In the genomic region with DNA sequence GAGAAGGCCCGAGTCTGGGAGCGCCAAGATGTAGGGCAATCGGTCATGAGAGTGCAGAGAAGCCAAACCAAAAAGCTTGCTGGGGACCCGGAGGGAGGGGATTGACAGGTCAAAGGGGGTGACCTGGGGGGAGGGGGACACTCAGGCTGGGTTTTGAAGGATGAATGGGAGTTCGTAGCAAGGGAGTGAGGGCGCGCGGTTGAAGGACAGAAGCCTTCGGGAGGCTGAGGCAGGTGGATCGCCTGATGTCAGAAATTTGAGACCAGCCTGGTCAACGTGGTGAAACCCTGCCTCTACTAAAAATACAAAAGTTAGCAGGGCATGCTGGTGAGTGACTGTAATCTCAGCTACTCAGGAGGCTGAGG, we compare ENCODE assay signal across 9 cellular contexts. TPM values are rescaled to one million over a fixed set of nuclear protein-coding genes. Genes with fewer than 3 reads are reported as not detected.
DNase-seq lines count a peak whose midpoint lies in the region; ATAC-seq, FAIRE-seq and TF ChIP-seq lines count a peak whose summit lies in the region.
"Not testable (repeated sequence)": the region's sequence is repeated elsewhere in the genome, so short reads cannot be mapped to it uniquely, and the experiment has no call there.
"Had no signal": no experiment of that assay in that cellular context is flagged by ENCODE, and none has a peak within 500 bp of the region (broad histone marks: within the 10 kb centered on the region; RNA-seq: fewer than 3 reads in every experiment).

No MANE protein-coding gene starts in this region.

- not testable (repeated sequence) for H3K27ac ChIP-seq in CD4-positive, alpha-beta T cell (ENCODE audit: low read depth, low read length); HUES64 (ENCODE audit: low read depth, low read length)
- H3K27ac ChIP-seq in angular gyrus (ENCODE audit: low read depth, low read length) (peak overlapping the region; percentile 80), HepG2 (ENCODE audit: extremely low read length, insufficient read depth, low read length) (peak overlapping the region; percentile 43), pancreas (peak overlapping the region in 3 of 4 donors; percentile 0 to 72 (median 55)), thyroid gland (peak overlapping the region in 2 of 3 donors; percentile 42 to 58)

- H2AFZ ChIP-seq in HepG2 (ENCODE audit: low read length) = not testable (repeated sequence)

- ATAC-seq in CD4-positive, alpha-beta T cell (ENCODE audit: poor library complexity); HepG2; pancreas: not testable (repeated sequence)

- TF ChIP-seq EP300 in HepG2 (IDR thresholded peaks at IDR 0.05; ENCODE audit: low read depth in 2 of 2, low read length in 2 of 2); HepG2 (CRISPR knock-in tag; IDR thresholded peaks at IDR 0.05; ENCODE audit: borderline replicate concordance): not testable (repeated sequence)

- in situ Hi-C loops in HepG2 (cut with HindIII; ENCODE audit: extremely low pct_ligation_motif_present, low pct_unique_long_range_greater_than_20kb) = not testable (repeated sequence)

- H3K4me1 Mint-ChIP-seq in CD4-positive, alpha-beta T cell (ENCODE audit: low read depth) = not testable (repeated sequence)
- H3K4me1 Mint-ChIP-seq in T-helper 2 cell treated with Interferon-gamma antibody and Interleukin-4, amounts not matched to agents 5 μg/mL and 100 μg/mL, for 36 hours (ENCODE audit: low read depth) = peaks cover 15% of the 10 kb centered on the region

- not testable (repeated sequence) for H4K20me1 ChIP-seq in HepG2 (ENCODE audit: insufficient read depth, low read length)

- DNase-seq in CD4-positive, alpha-beta T cell; T-helper 2 cell treated with Interferon-gamma antibody and Interleukin-4, amounts not matched to agents 5 μg/mL and 100 μg/mL, for 36 hours (ENCODE audit: low spot score); epithelial cell of proximal tubule (ENCODE audit: low read depth); HepG2 (ENCODE audit: low spot score); thyroid gland: not testable (repeated sequence)
- DNase-seq in pancreas = peak in 2 of 6 donors; percentile 27 to 36

- H3K9ac ChIP-seq in HUES64 (ENCODE audit: low read depth, low read length) = peak overlapping the region; percentile 72; the same call in 1 of the 2 replicates
- peak overlapping the region; percentile 62 for H3K9ac ChIP-seq in HepG2 (ENCODE audit: insufficient read depth, low read depth, low read length)

- H3K9me3 ChIP-seq in CD4-positive, alpha-beta T cell (ENCODE audit: control insufficient read depth, low read length); HUES64 (ENCODE audit: insufficient read depth, low read depth, low read length); HepG2 (ENCODE audit: low read length); pancreas; thyroid gland: not testable (repeated sequence)

- H3K4me3 Mint-ChIP-seq in CD4-positive, alpha-beta T cell = peak overlapping the region; percentile 85
- H3K4me3 Mint-ChIP-seq in T-helper 2 cell treated with Interferon-gamma antibody and Interleukin-4, amounts not matched to agents 5 μg/mL and 100 μg/mL, for 36 hours = peak overlapping the region; percentile 74

- not testable (repeated sequence) for BruUV-seq in HepG2 (replicated peaks; lab: Mats Ljungman, UMichigan)

- H3K4me1 ChIP-seq in HUES64 (ENCODE audit: insufficient read depth, low read length); pancreas: not testable (repeated sequence)
- H3K4me1 ChIP-seq in HepG2 (ENCODE audit: insufficient read depth, low read length) (peaks cover 36% of the 10 kb centered on the region), thyroid gland (peaks cover 5 to 15% of the 10 kb centered on the region in 2 donors)

- CTCF ChIA-PET in CD4-positive, alpha-beta T cell (lab: Charles Lee) = interaction anchor here (0.7 to 1.6 kb wide), 5 partner anchors 46 to 140 kb away, joined by 3 to 9 read pairs (median 4); no protein-coding TSS in a partner anchor
- CTCF ChIA-PET in HepG2 (lab: Yijun Ruan, JAX; ENCODE audit: low intra/inter-chr PET ratio, low total read pairs) = not testable (repeated sequence)

- TF ChIP-seq CTCF in CD4-positive, alpha-beta T cell (IDR thresholded peaks at IDR 0.05); epithelial cell of proximal tubule (conservative IDR thresholded peaks at IDR 0.05; ENCODE audit: low read depth, low read length); HepG2 (CRISPR knock-in tag; IDR thresholded peaks at IDR 0.05); pancreas (IDR thresholded peaks at IDR 0.05): not testable (repeated sequence)
- TF ChIP-seq CTCF in thyroid gland (IDR thresholded peaks at IDR 0.05) = peak in 1 of 6 experiments; percentile 11

- H3K27ac Mint-ChIP-seq in CD4-positive, alpha-beta T cell = peak overlapping the region; percentile 69
- not testable (repeated sequence) for H3K27ac Mint-ChIP-seq in T-helper 2 cell treated with Interferon-gamma antibody and Interleukin-4, amounts not matched to agents 5 μg/mL and 100 μg/mL, for 36 hours

- TF ChIP-seq POLR2A in HepG2 (IDR thresholded peaks at IDR 0.05; ENCODE audit: insufficient read depth in 1 of 2, low read depth in 2 of 2, low read length in 2 of 2); thyroid gland (IDR thresholded peaks at IDR 0.05): not testable (repeated sequence)

- not testable (repeated sequence) for H3K36me3 Mint-ChIP-seq in CD4-positive, alpha-beta T cell (ENCODE audit: low read depth); T-helper 2 cell treated with Interferon-gamma antibody and Interleukin-4, amounts not matched to agents 5 μg/mL and 100 μg/mL, for 36 hours (ENCODE audit: low read depth)

- intact Hi-C loops in CD4-positive, alpha-beta T cell (cut with DNase I, micrococcal nuclease) = loop anchor here (5.0 to 10.0 kb wide), 4 partner anchors 50 to 115 kb away; a partner anchor contains a TSS
- intact Hi-C loops in HepG2 (cut with micrococcal nuclease; ENCODE audit: unreplicated experiment); pancreas (cut with DNase I); thyroid gland (cut with DNase I): not testable (repeated sequence)

- TF ChIP-seq RAD21 in HepG2 (CRISPR knock-in tag; IDR thresholded peaks at IDR 0.05) = not testable (repeated sequence)

- not testable (repeated sequence) for H3K27me3 ChIP-seq in CD4-positive, alpha-beta T cell (ENCODE audit: control insufficient read depth, insufficient read depth, low read length); HUES64 (ENCODE audit: insufficient read depth, low read length); HepG2 (ENCODE audit: control insufficient read depth in 1 of 2, insufficient read depth in 2 of 2, low read length in 2 of 2); pancreas; thyroid gland

- not testable (repeated sequence) for H3K9me3 Mint-ChIP-seq in CD4-positive, alpha-beta T cell; T-helper 2 cell treated with Interferon-gamma antibody and Interleukin-4, amounts not matched to agents 5 μg/mL and 100 μg/mL, for 36 hours

- H3K79me2 ChIP-seq in HepG2 (ENCODE audit: insufficient read depth, low read length) = peaks cover 18% of the 10 kb centered on the region

- FAIRE-seq in HepG2 (lab: Jason Lieb, UNC); pancreas (lab: Jason Lieb, UNC): not testable (repeated sequence)

- H3K27me3 Mint-ChIP-seq in CD4-positive, alpha-beta T cell; T-helper 2 cell treated with Interferon-gamma antibody and Interleukin-4, amounts not matched to agents 5 μg/mL and 100 μg/mL, for 36 hours (ENCODE audit: low read depth): not testable (repeated sequence)

- peak overlapping the region; percentile 74 for H3K4me3 ChIP-seq in HUES64 (ENCODE audit: low read length)
- H3K4me3 ChIP-seq in epithelial cell of proximal tubule (ENCODE audit: low read depth, low read length) = peak overlapping the region; percentile 62
- peak overlapping the region; percentile 62 to 80 (median 71); a peak in 4 of 6 replicates for H3K4me3 ChIP-seq in HepG2 (replicated peaks in 1 of 3; ENCODE audit: insufficient read depth in 1 of 3, low read depth in 2 of 3, low read length in 3 of 3)
- peak overlapping the region; percentile 35 to 64 (median 54) for H3K4me3 ChIP-seq in pancreas
- H3K4me3 ChIP-seq in thyroid gland (replicated peaks in 1 of 3) = peak overlapping the region in 1 of 3 donors; percentile 64

- POLR2A ChIA-PET in CD4-positive, alpha-beta T cell (lab: Charles Lee) = interaction anchor here (0.7 to 1.5 kb wide), 6 partner anchors 11 to 172 kb away, joined by 3 to 12 read pairs (median 7); a partner anchor contains a TSS
- POLR2A ChIA-PET in HepG2 (lab: Yijun Ruan, JAX) = interaction anchor here (1.0 to 1.1 kb wide), 2 partner anchors 30 to 156 kb away, joined by 3 to 5 read pairs; a partner anchor contains a TSS

- not testable (repeated sequence) for H3K36me3 ChIP-seq in HUES64 (ENCODE audit: insufficient read depth, low read length); HepG2 (replicated peaks in 1 of 2; ENCODE audit: control insufficient read depth in 1 of 2, insufficient read depth in 2 of 2, low read length in 2 of 2); pancreas; thyroid gland

- peak overlapping the region; percentile 66 for H3K4me2 ChIP-seq in HepG2 (ENCODE audit: low read depth, low read length)

- 40% methylated on average over 11 of the region's 11 CpGs for WGBS in HUES64
- WGBS in HepG2 (ENCODE audit: low lambda C conversion rate) = 52% methylated on average over 11 of the region's 11 CpGs
- WGBS in pancreas, 2 donors = 40 to 47% methylated on average over 11 of the region's 11 CpGs
- whole genome bisulfite sequencing in thyroid gland, 2 donors = 37 to 43% methylated on average over 11 of the region's 11 CpGs

RNA-seq across cellular contexts. Expression of a gene that starts 35.0 kb away (rescaled TPM):
- total RNA-seq in CD4-positive, alpha-beta T cell = not detected
- not detected for polyA plus RNA-seq in HUES64 (2013, experiment 1 of 2)
- polyA plus RNA-seq in HUES64 (2013, experiment 2 of 2) = not detected
- total RNA-seq in epithelial cell of proximal tubule (not detected in 2 replicates), HepG2 (2016; rRNA removed; fragmentation: Illumina TruSeq; extraction: Trizol) (not detected in 2 replicates), pancreas (not detected), thyroid gland (not detected)
- total RNA-seq in HepG2 (2016; cell fraction: cytosol; rRNA removed; fragmentation: Illumina TruSeq; extraction: Trizol; ENCODE audit: low read depth) = not detected in 2 replicates
- total RNA-seq in HepG2 (2016; cell fraction: insoluble cytoplasmic fraction; rRNA removed; fragmentation: Illumina TruSeq; extraction: Trizol) = not detected in 2 replicates
- total RNA-seq in HepG2 (2016; cell fraction: membrane; rRNA removed; fragmentation: Illumina TruSeq; extraction: Trizol) = not detected in 2 replicates
- total RNA-seq in HepG2 (2016; cell fraction: nucleus; rRNA removed; fragmentation: Illumina TruSeq; extraction: Trizol) = not detected in 2 replicates
- polyA plus RNA-seq in HepG2 (2011; rRNA removed) (not detected in 2 replicates), pancreas (under 1 TPM; 0.08 to 0.09 TPM)
- not detected in 2 replicates for polyA plus RNA-seq in HepG2 (2011; cell fraction: cytosol; rRNA removed)
- not detected in 2 replicates for polyA plus RNA-seq in HepG2 (2011; cell fraction: nucleus; rRNA removed)
- 1.7 and 3.2 TPM in 2 replicates for polyA plus RNA-seq in HepG2 (2012)
- not detected in 2 replicates for polyA plus RNA-seq in HepG2 (2016; cell fraction: cytosol; fragmentation: Illumina TruSeq; extraction: Trizol; ENCODE audit: low read depth)
- not detected in 2 replicates for polyA plus RNA-seq in HepG2 (2016; cell fraction: insoluble cytoplasmic fraction; fragmentation: Illumina TruSeq; extraction: Trizol; ENCODE audit: low read depth)
- not detected in 2 replicates for polyA plus RNA-seq in HepG2 (2016; cell fraction: membrane; fragmentation: Illumina TruSeq; extraction: Trizol; ENCODE audit: low read depth)
- not detected in 2 replicates for polyA plus RNA-seq in HepG2 (2016; cell fraction: nucleus; fragmentation: Illumina TruSeq; extraction: Trizol; ENCODE audit: insufficient read depth, low read depth)
- polyA minus RNA-seq in HepG2 (2011; rRNA and poly(A)+ RNA removed; ENCODE audit: low replicate concordance) = not detected in 2 replicates
- polyA minus RNA-seq in HepG2 (2011; cell fraction: cytosol; rRNA and poly(A)+ RNA removed) = not detected in 2 replicates
- not detected in 2 replicates for polyA minus RNA-seq in HepG2 (2011; cell fraction: nucleus; rRNA and poly(A)+ RNA removed)
- total RNA-seq: left colon had no signal

RNA-seq across cellular contexts. Expression of a gene that starts 52.8 kb away (rescaled TPM):
- total RNA-seq in CD4-positive, alpha-beta T cell = 10 to 100 TPM; 30.1 to 33.2 TPM
- not detected for polyA plus RNA-seq in HUES64 (2013, experiment 1 of 2)
- not detected for polyA plus RNA-seq in HUES64 (2013, experiment 2 of 2)
- not detected in 2 replicates for total RNA-seq in epithelial cell of proximal tubule
- not detected in 2 replicates for total RNA-seq in HepG2 (2016; rRNA removed; fragmentation: Illumina TruSeq; extraction: Trizol)
- not detected in 2 replicates for total RNA-seq in HepG2 (2016; cell fraction: cytosol; rRNA removed; fragmentation: Illumina TruSeq; extraction: Trizol; ENCODE audit: low read depth)
- 0.06 TPM in 1 of 2 replicates, not detected in the other for total RNA-seq in HepG2 (2016; cell fraction: insoluble cytoplasmic fraction; rRNA removed; fragmentation: Illumina TruSeq; extraction: Trizol)
- not detected in 2 replicates for total RNA-seq in HepG2 (2016; cell fraction: membrane; rRNA removed; fragmentation: Illumina TruSeq; extraction: Trizol)
- not detected in 2 replicates for total RNA-seq in HepG2 (2016; cell fraction: nucleus; rRNA removed; fragmentation: Illumina TruSeq; extraction: Trizol)
- not detected in 2 replicates for polyA plus RNA-seq in HepG2 (2011; rRNA removed)
- polyA plus RNA-seq in HepG2 (2011; cell fraction: cytosol; rRNA removed) = not detected in 2 replicates
- not detected in 2 replicates for polyA plus RNA-seq in HepG2 (2011; cell fraction: nucleus; rRNA removed)
- polyA plus RNA-seq in HepG2 (2012) = 0.54 TPM in 1 of 2 replicates, not detected in the other
- polyA plus RNA-seq in HepG2 (2016; cell fraction: cytosol; fragmentation: Illumina TruSeq; extraction: Trizol; ENCODE audit: low read depth) = not detected in 2 replicates
- not detected in 2 replicates for polyA plus RNA-seq in HepG2 (2016; cell fraction: insoluble cytoplasmic fraction; fragmentation: Illumina TruSeq; extraction: Trizol; ENCODE audit: low read depth)
- polyA plus RNA-seq in HepG2 (2016; cell fraction: membrane; fragmentation: Illumina TruSeq; extraction: Trizol; ENCODE audit: low read depth) = not detected in 2 replicates
- not detected in 2 replicates for polyA plus RNA-seq in HepG2 (2016; cell fraction: nucleus; fragmentation: Illumina TruSeq; extraction: Trizol; ENCODE audit: insufficient read depth, low read depth)
- polyA minus RNA-seq in HepG2 (2011; rRNA and poly(A)+ RNA removed; ENCODE audit: low replicate concordance) = 1.5 TPM in 1 of 2 replicates, not detected in the other
- not detected in 2 replicates for polyA minus RNA-seq in HepG2 (2011; cell fraction: cytosol; rRNA and poly(A)+ RNA removed)
- not detected in 2 replicates for polyA minus RNA-seq in HepG2 (2011; cell fraction: nucleus; rRNA and poly(A)+ RNA removed)
- under 1 TPM in 2 of 6 donors, not detected in 4; 0.22 to 0.34 TPM for total RNA-seq in pancreas
- under 1 TPM in 1 of 2 donors, not detected in 1; 0.09 TPM for polyA plus RNA-seq in pancreas
- 1 to 10 TPM in 1 of 4 donors, under 1 TPM in 1, not detected in 2; 0.42 to 2.6 TPM for total RNA-seq in thyroid gland

Comparison
In these comparisons a context has a peak if more than half of its experiments do, and no peak if none do; other contexts are left out.
1. RNA of a gene that starts 52.8 kb away (total RNA-seq): 30.1 to 33.2 TPM in CD4-positive, alpha-beta T cell; 0.42 to 2.6 TPM in thyroid gland, 0.22 to 0.34 TPM in pancreas, not detected in epithelial cell of proximal tubule and 0.06 TPM in HepG2; every median in the first group is over 4 times any median in the second.